1 cellular context compared by ENCODE assay signal in the genomic region with DNA sequence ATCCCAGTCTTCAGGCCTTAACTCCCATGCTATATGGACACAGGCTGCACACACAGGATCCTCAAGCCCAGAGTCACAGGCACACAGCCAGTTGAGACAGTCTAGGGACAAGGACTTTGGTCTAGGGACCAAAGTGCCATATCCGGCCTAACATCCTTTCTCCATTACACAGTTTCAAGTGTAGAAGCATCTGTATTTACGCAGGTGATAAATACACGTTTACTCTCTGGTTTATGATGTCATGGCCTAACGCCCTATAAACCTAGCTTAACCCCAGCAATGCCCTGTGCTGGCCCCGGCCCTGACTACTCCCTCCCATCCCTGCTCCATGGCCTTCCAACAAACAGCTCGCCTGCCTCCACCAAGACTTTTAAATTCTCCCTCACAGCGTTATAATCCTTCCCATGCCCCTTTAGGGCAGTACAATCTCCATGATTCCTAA.
TF ChIP-seq lines count a peak whose summit lies in the region.

No MANE protein-coding gene starts in this region.

TF ChIP-seq in HepG2, 621 proteins besides CTCF, POLR2A, EP300 and RAD21 (continued from another document and continues in another):
- TF ChIP-seq, protein P1, sequence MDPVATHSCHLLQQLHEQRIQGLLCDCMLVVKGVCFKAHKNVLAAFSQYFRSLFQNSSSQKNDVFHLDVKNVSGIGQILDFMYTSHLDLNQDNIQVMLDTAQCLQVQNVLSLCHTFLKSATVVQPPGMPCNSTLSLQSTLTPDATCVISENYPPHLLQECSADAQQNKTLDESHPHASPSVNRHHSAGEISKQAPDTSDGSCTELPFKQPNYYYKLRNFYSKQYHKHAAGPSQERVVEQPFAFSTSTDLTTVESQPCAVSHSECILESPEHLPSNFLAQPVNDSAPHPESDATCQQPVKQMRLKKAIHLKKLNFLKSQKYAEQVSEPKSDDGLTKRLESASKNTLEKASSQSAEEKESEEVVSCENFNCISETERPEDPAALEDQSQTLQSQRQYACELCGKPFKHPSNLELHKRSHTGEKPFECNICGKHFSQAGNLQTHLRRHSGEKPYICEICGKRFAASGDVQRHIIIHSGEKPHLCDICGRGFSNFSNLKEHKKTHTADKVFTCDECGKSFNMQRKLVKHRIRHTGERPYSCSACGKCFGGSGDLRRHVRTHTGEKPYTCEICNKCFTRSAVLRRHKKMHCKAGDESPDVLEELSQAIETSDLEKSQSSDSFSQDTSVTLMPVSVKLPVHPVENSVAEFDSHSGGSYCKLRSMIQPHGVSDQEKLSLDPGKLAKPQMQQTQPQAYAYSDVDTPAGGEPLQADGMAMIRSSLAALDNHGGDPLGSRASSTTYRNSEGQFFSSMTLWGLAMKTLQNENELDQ (CRISPR knock-in tag; IDR thresholded peaks at IDR 0.05; ENCODE audit: borderline replicate concordance): 0 out of 2 replicates have a peak, but pooled peaks have one; percentile 58
- TF ChIP-seq, protein P2, sequence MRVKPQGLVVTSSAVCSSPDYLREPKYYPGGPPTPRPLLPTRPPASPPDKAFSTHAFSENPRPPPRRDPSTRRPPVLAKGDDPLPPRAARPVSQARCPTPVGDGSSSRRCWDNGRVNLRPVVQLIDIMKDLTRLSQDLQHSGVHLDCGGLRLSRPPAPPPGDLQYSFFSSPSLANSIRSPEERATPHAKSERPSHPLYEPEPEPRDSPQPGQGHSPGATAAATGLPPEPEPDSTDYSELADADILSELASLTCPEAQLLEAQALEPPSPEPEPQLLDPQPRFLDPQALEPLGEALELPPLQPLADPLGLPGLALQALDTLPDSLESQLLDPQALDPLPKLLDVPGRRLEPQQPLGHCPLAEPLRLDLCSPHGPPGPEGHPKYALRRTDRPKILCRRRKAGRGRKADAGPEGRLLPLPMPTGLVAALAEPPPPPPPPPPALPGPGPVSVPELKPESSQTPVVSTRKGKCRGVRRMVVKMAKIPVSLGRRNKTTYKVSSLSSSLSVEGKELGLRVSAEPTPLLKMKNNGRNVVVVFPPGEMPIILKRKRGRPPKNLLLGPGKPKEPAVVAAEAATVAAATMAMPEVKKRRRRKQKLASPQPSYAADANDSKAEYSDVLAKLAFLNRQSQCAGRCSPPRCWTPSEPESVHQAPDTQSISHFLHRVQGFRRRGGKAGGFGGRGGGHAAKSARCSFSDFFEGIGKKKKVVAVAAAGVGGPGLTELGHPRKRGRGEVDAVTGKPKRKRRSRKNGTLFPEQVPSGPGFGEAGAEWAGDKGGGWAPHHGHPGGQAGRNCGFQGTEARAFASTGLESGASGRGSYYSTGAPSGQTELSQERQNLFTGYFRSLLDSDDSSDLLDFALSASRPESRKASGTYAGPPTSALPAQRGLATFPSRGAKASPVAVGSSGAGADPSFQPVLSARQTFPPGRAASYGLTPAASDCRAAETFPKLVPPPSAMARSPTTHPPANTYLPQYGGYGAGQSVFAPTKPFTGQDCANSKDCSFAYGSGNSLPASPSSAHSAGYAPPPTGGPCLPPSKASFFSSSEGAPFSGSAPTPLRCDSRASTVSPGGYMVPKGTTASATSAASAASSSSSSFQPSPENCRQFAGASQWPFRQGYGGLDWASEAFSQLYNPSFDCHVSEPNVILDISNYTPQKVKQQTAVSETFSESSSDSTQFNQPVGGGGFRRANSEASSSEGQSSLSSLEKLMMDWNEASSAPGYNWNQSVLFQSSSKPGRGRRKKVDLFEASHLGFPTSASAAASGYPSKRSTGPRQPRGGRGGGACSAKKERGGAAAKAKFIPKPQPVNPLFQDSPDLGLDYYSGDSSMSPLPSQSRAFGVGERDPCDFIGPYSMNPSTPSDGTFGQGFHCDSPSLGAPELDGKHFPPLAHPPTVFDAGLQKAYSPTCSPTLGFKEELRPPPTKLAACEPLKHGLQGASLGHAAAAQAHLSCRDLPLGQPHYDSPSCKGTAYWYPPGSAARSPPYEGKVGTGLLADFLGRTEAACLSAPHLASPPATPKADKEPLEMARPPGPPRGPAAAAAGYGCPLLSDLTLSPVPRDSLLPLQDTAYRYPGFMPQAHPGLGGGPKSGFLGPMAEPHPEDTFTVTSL (CRISPR knock-in tag; IDR thresholded peaks at IDR 0.05; ENCODE audit: borderline replicate concordance): peak; percentile 71; the same call in 1 of the 2 replicates
- TF ChIP-seq PHF8 (CRISPR knock-in tag; IDR thresholded peaks at IDR 0.05): no peak
- TF ChIP-seq ZBTB38 (CRISPR knock-in tag; IDR thresholded peaks at IDR 0.05): peak; percentile 74
- TF ChIP-seq, protein P3, sequence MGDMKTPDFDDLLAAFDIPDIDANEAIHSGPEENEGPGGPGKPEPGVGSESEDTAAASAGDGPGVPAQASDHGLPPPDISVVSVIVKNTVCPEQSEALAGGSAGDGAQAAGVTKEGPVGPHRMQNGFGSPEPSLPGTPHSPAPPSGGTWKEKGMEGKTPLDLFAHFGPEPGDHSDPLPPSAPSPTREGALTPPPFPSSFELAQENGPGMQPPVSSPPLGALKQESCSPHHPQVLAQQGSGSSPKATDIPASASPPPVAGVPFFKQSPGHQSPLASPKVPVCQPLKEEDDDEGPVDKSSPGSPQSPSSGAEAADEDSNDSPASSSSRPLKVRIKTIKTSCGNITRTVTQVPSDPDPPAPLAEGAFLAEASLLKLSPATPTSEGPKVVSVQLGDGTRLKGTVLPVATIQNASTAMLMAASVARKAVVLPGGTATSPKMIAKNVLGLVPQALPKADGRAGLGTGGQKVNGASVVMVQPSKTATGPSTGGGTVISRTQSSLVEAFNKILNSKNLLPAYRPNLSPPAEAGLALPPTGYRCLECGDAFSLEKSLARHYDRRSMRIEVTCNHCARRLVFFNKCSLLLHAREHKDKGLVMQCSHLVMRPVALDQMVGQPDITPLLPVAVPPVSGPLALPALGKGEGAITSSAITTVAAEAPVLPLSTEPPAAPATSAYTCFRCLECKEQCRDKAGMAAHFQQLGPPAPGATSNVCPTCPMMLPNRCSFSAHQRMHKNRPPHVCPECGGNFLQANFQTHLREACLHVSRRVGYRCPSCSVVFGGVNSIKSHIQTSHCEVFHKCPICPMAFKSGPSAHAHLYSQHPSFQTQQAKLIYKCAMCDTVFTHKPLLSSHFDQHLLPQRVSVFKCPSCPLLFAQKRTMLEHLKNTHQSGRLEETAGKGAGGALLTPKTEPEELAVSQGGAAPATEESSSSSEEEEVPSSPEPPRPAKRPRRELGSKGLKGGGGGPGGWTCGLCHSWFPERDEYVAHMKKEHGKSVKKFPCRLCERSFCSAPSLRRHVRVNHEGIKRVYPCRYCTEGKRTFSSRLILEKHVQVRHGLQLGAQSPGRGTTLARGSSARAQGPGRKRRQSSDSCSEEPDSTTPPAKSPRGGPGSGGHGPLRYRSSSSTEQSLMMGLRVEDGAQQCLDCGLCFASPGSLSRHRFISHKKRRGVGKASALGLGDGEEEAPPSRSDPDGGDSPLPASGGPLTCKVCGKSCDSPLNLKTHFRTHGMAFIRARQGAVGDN (CRISPR knock-in tag; IDR thresholded peaks at IDR 0.05): no peak; the same call in 1 of the 2 replicates
- TF ChIP-seq HNRNPH1 (optimal IDR thresholded peaks at IDR 0.05; ENCODE audit: low read depth, low read length): no peak
- TF ChIP-seq, protein P4, sequence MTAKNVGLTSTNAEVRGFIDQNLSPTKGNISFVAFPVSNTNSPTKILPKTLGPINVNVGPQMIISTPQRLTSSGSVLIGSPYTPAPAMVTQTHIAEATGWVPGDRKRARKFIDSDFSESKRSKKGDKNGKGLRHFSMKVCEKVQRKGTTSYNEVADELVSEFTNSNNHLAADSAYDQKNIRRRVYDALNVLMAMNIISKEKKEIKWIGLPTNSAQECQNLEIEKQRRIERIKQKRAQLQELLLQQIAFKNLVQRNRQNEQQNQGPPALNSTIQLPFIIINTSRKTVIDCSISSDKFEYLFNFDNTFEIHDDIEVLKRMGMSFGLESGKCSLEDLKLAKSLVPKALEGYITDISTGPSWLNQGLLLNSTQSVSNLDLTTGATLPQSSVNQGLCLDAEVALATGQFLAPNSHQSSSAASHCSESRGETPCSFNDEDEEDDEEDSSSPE (CRISPR knock-in tag; IDR thresholded peaks at IDR 0.05): no peak
- peak; percentile 99 for TF ChIP-seq HNF4A (CRISPR knock-in tag; IDR thresholded peaks at IDR 0.05)
- no peak for TF ChIP-seq ZNF776 (CRISPR knock-in tag; IDR thresholded peaks at IDR 0.05)
- TF ChIP-seq ZNF549 (CRISPR knock-in tag; IDR thresholded peaks at IDR 0.05): no peak
- peak; percentile 17; the same call in 1 of the 2 replicates for TF ChIP-seq KDM4B (CRISPR knock-in tag; IDR thresholded peaks at IDR 0.05)
- TF ChIP-seq SMC3 (IDR thresholded peaks at IDR 0.05; ENCODE audit: low read length): 0 out of 2 replicates have a peak, but pooled peaks have one; percentile 5
- TF ChIP-seq, protein P5, sequence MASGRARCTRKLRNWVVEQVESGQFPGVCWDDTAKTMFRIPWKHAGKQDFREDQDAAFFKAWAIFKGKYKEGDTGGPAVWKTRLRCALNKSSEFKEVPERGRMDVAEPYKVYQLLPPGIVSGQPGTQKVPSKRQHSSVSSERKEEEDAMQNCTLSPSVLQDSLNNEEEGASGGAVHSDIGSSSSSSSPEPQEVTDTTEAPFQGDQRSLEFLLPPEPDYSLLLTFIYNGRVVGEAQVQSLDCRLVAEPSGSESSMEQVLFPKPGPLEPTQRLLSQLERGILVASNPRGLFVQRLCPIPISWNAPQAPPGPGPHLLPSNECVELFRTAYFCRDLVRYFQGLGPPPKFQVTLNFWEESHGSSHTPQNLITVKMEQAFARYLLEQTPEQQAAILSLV (CRISPR knock-in tag; IDR thresholded peaks at IDR 0.05; ENCODE audit: borderline replicate concordance): peak; percentile 73; the same call in 1 of the 2 replicates
- TF ChIP-seq ZMYM2 (CRISPR knock-in tag; IDR thresholded peaks at IDR 0.05): peak; percentile 93
- TF ChIP-seq ATRX (CRISPR knock-in tag; IDR thresholded peaks at IDR 0.05; ENCODE audit: borderline replicate concordance): no peak
- TF ChIP-seq, protein P6, sequence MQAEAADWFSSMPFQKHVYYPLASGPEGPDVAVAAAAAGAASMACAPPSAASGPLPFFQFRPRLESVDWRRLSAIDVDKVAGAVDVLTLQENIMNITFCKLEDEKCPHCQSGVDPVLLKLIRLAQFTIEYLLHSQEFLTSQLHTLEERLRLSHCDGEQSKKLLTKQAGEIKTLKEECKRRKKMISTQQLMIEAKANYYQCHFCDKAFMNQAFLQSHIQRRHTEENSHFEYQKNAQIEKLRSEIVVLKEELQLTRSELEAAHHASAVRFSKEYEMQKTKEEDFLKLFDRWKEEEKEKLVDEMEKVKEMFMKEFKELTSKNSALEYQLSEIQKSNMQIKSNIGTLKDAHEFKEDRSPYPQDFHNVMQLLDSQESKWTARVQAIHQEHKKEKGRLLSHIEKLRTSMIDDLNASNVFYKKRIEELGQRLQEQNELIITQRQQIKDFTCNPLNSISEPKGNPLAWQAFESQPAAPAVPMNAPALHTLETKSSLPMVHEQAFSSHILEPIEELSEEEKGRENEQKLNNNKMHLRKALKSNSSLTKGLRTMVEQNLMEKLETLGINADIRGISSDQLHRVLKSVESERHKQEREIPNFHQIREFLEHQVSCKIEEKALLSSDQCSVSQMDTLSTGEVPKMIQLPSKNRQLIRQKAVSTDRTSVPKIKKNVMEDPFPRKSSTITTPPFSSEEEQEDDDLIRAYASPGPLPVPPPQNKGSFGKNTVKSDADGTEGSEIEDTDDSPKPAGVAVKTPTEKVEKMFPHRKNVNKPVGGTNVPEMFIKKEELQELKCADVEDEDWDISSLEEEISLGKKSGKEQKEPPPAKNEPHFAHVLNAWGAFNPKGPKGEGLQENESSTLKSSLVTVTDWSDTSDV (CRISPR knock-in tag; IDR thresholded peaks at IDR 0.05): no peak
- TF ChIP-seq, protein P7, sequence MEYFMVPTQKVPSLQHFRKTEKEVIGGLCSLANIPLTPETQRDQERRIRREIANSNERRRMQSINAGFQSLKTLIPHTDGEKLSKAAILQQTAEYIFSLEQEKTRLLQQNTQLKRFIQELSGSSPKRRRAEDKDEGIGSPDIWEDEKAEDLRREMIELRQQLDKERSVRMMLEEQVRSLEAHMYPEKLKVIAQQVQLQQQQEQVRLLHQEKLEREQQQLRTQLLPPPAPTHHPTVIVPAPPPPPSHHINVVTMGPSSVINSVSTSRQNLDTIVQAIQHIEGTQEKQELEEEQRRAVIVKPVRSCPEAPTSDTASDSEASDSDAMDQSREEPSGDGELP (IDR thresholded peaks at IDR 0.05; ENCODE audit: borderline replicate concordance, low read depth): peak; percentile 97
- peak; percentile 70; the same call in 1 of the 2 replicates for TF ChIP-seq ZNF292 (CRISPR knock-in tag; IDR thresholded peaks at IDR 0.05; ENCODE audit: borderline replicate concordance, low read depth)
- TF ChIP-seq KMT2B (CRISPR knock-in tag; IDR thresholded peaks at IDR 0.05): peak; percentile 55
- TF ChIP-seq, protein P8, sequence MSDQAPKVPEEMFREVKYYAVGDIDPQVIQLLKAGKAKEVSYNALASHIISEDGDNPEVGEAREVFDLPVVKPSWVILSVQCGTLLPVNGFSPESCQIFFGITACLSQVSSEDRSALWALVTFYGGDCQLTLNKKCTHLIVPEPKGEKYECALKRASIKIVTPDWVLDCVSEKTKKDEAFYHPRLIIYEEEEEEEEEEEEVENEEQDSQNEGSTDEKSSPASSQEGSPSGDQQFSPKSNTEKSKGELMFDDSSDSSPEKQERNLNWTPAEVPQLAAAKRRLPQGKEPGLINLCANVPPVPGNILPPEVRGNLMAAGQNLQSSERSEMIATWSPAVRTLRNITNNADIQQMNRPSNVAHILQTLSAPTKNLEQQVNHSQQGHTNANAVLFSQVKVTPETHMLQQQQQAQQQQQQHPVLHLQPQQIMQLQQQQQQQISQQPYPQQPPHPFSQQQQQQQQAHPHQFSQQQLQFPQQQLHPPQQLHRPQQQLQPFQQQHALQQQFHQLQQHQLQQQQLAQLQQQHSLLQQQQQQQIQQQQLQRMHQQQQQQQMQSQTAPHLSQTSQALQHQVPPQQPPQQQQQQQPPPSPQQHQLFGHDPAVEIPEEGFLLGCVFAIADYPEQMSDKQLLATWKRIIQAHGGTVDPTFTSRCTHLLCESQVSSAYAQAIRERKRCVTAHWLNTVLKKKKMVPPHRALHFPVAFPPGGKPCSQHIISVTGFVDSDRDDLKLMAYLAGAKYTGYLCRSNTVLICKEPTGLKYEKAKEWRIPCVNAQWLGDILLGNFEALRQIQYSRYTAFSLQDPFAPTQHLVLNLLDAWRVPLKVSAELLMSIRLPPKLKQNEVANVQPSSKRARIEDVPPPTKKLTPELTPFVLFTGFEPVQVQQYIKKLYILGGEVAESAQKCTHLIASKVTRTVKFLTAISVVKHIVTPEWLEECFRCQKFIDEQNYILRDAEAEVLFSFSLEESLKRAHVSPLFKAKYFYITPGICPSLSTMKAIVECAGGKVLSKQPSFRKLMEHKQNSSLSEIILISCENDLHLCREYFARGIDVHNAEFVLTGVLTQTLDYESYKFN (CRISPR knock-in tag; conservative IDR thresholded peaks at IDR 0.05): peak; percentile 89
- peak; percentile 81; the same call in 1 of the 2 replicates for TF ChIP-seq MIER3 (CRISPR knock-in tag; IDR thresholded peaks at IDR 0.05; ENCODE audit: borderline replicate concordance)
- TF ChIP-seq BHLHE40 (IDR thresholded peaks at IDR 0.05; ENCODE audit: low read length): peak; percentile 84
- no peak for TF ChIP-seq CCAR2 (optimal IDR thresholded peaks at IDR 0.05; ENCODE audit: low read depth, low read length)
- TF ChIP-seq PRPF4 (IDR thresholded peaks at IDR 0.05; ENCODE audit: low read depth, low read length, poor library complexity, severe bottlenecking): no peak
- peak; percentile 90 for TF ChIP-seq ZNF652 (CRISPR knock-in tag; IDR thresholded peaks at IDR 0.05; ENCODE audit: borderline replicate concordance, low read depth)
- TF ChIP-seq TGIF2 (CRISPR knock-in tag; IDR thresholded peaks at IDR 0.05): no peak
